8 cellular contexts compared by ENCODE assay signal in genomic region chr6:15023448-15023847, GRCh38.
DNase-seq lines count a peak whose midpoint lies in the region; ATAC-seq and TF ChIP-seq lines count a peak whose summit lies in the region.

No MANE protein-coding gene starts in this region.

- H3K4me1 ChIP-seq in mesendoderm (ENCODE audit: control insufficient read depth, low read depth, low read length) = peaks cover 2% of the 10 kb centered on the region
- peaks cover 0 to 5% (median 4%) of the 10 kb centered on the region in 3 donors for H3K4me1 ChIP-seq in esophagus squamous epithelium

- H3K18ac ChIP-seq in mesendoderm (ENCODE audit: low read length) = peak overlapping the region; percentile 76

- no peak overlapping the region for H3K9ac ChIP-seq in mesendoderm (ENCODE audit: low read length)

- no peak for TF ChIP-seq CTCF in esophagus squamous epithelium (IDR thresholded peaks at IDR 0.05)

- no peak overlapping the region for H3K4me2 ChIP-seq in mesendoderm (ENCODE audit: low read length)

- no CpG with 5 or more reads among the region's 8 CpGs for WGBS in mesendoderm (ENCODE audit: extremely low coverage, insufficient coverage, low lambda C conversion rate)
- WGBS in esophagus squamous epithelium, 2 donors = 86 to 96% methylated on average over 7 to 8 of the region's 8 CpGs

- H3K27me3 ChIP-seq in mesendoderm (ENCODE audit: insufficient read depth, low read length, poor library complexity) = no peaks in the 10 kb centered on the region
- no peaks in the 10 kb centered on the region for H3K27me3 ChIP-seq in esophagus squamous epithelium

- H3K23ac ChIP-seq in mesendoderm (ENCODE audit: low read length) = no peak overlapping the region

- DNase-seq in RPMI8226 (peak; percentile 43), mesendoderm (peak; percentile 51), RKO (ENCODE audit: low spot score) (no peak), NCI-H2227 treated with DMSO at 0.1 percent for 48 hours (lab: John Stamatoyannopoulos, UW) (no peak), esophagus squamous epithelium (lab: John Stamatoyannopoulos, UW) (no peak), DMS79 (lab: John Stamatoyannopoulos, UW) (no peak)

- no peak overlapping the region for H2AK5ac ChIP-seq in mesendoderm (ENCODE audit: low read length)

- ATAC-seq in GM18505 (IDR thresholded peaks at IDR 0.05; ENCODE audit: unreplicated experiment) (peak; percentile 92), HG02571 (IDR thresholded peaks at IDR 0.05; ENCODE audit: unreplicated experiment) (peak; percentile 93)

- no peaks in the 10 kb centered on the region for H3K9me3 ChIP-seq in esophagus squamous epithelium

- no peak overlapping the region for H2BK120ac ChIP-seq in mesendoderm (ENCODE audit: low read depth, low read length)

- no peaks in the 10 kb centered on the region for H3K79me1 ChIP-seq in mesendoderm (ENCODE audit: low read length)

- H3K36me3 ChIP-seq in mesendoderm (ENCODE audit: control insufficient read depth, insufficient read depth, low read length) = no peaks in the 10 kb centered on the region
- no peaks in the 10 kb centered on the region for H3K36me3 ChIP-seq in esophagus squamous epithelium

- H4K8ac ChIP-seq in mesendoderm (ENCODE audit: low read depth, low read length) = no peak overlapping the region

- no peak overlapping the region for H3K4ac ChIP-seq in mesendoderm (ENCODE audit: low read depth, low read length)

- H3K79me2 ChIP-seq in mesendoderm (ENCODE audit: control insufficient read depth, insufficient read depth, low read length) = peaks cover 2% of the 10 kb centered on the region

- no peak overlapping the region for H2BK5ac ChIP-seq in mesendoderm (ENCODE audit: low read length)

- H3K4me3 ChIP-seq in mesendoderm (ENCODE audit: low read length) (no peak overlapping the region), esophagus squamous epithelium (no peak overlapping the region)

- H3K56ac ChIP-seq in mesendoderm (ENCODE audit: low read length) = peak overlapping the region; percentile 6

- H2BK15ac ChIP-seq in mesendoderm (replicated peaks; ENCODE audit: low read depth) = no peak overlapping the region

- TF ChIP-seq POLR2A in GM18505 (IDR thresholded peaks at IDR 0.05; ENCODE audit: borderline replicate concordance, extremely low read depth, insufficient read depth, insufficient read length) = no peak
- no peak for TF ChIP-seq POLR2A in esophagus squamous epithelium (IDR thresholded peaks at IDR 0.05)

- H3K27ac ChIP-seq in mesendoderm (ENCODE audit: low read depth, low read length) = no peak overlapping the region
- no peak overlapping the region for H3K27ac ChIP-seq in esophagus squamous epithelium

- H4K5ac ChIP-seq in mesendoderm (ENCODE audit: low read length) = no peak overlapping the region

- intact Hi-C loops in esophagus squamous epithelium (cut with DNase I) = no loop called here

Comparison
In these comparisons a context has a peak if more than half of its experiments do, and no peak if none do; other contexts are left out.
1. DNase-seq: peak in RPMI8226 (single experiment) and mesendoderm (single experiment); none in RKO (single experiment), NCI-H2227 treated with DMSO at 0.1 percent for 48 hours (single experiment), esophagus squamous epithelium (single experiment) and DMS79 (single experiment).